Comparison of ENCODE assay signal across 23 cellular contexts in the genomic region with DNA sequence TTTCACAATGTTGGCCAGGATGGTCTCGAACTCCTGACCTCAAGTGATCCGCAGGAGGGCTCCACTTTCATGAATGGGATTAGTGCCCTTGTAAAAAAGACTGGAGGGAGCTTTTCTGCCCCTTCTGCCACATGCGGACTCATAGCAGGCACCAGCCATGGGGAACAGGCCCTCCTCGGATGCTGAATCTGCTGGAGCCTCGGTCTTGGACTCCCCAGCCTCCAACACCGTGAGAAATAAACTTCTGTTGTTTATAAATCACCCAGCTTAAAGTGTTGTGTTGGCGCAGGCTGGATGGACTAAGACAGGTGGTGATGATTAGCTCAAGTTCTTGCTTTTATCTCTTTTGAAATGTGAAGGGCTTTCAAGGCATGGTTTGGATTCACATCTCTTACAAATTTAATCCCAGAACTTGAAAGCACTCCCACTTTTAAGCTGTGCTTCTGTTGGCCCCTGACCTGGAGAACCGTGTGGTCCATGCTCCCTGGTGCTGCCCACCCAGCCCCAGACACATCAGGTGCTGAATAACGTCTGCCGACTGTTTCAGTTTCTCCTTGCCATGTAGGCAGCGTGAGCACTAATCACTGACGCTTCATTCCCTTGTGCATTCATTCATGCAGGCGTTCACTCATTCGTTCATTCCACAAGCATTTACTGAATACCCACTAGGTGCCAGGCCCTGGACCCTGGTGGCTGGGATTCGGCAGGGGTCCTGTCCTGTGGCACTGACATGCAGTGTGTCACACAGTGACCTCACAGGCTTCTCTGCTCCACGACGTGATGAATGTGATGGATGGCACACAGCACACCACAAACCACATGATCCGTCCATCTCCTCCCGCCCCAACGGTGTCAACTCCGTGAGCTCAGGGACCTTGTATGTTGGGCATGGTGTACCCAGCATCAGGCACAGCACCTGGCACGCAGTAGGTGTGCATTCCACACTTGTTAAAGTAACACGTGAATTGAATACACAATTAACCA. TPM values are rescaled to one million over a fixed set of nuclear protein-coding genes. Genes with fewer than 3 reads are reported as not detected.
DNase-seq lines count a peak whose midpoint lies in the region; ATAC-seq and TF ChIP-seq lines count a peak whose summit lies in the region.
"Had no signal": no experiment of that assay in that cellular context is flagged by ENCODE, and none has a peak within 500 bp of the region (broad histone marks: within the 10 kb centered on the region; RNA-seq: fewer than 3 reads in every experiment).

No MANE protein-coding gene starts in this region.

- H3K4me3 Mint-ChIP-seq in WTC11, result no peak overlapping the region

- no CpG with 5 or more reads among the region's 23 CpGs for WGBS in neuronal stem cell (ENCODE audit: extremely low coverage in 2 of 2, insufficient read length in 2 of 2, insufficient replicate concordance in 1 of 2), 2 donors

- H3K23ac ChIP-seq in neuronal stem cell (ENCODE audit: low read depth, low read length, poor library complexity), result no peak overlapping the region

- H3K9me3 Mint-ChIP-seq in activated naive CD4-positive, alpha-beta T cell treated with anti-CD3 and anti-CD28 coated beads, Interleukin-2, amount 50 U/mL, for 72 hours, result no peaks in the 10 kb centered on the region
- no peaks in the 10 kb centered on the region for H3K9me3 Mint-ChIP-seq in WTC11

- H2AFZ ChIP-seq in neuronal stem cell (ENCODE audit: low read length), result no peak overlapping the region

- H3K9ac ChIP-seq in neuronal stem cell (ENCODE audit: low read depth, low read length, poor library complexity), result peak overlapping the region; percentile 30
- H3K9ac ChIP-seq: KMS-11 had no signal

- H3K18ac ChIP-seq in neuronal stem cell (ENCODE audit: low read length), result peak overlapping the region; percentile 65

- H3K36me3 ChIP-seq in neuronal stem cell (replicated peaks in 1 of 2; ENCODE audit: control insufficient read depth in 2 of 2, insufficient read depth in 2 of 2, low read length in 2 of 2) (no peaks in the 10 kb centered on the region), left ventricle myocardium inferior (no peaks in the 10 kb centered on the region)
- H3K36me3 ChIP-seq: gastroesophageal sphincter had no signal

- H3K27me3 Mint-ChIP-seq in WTC11 (ENCODE audit: low read depth), result no peaks in the 10 kb centered on the region; the same call in 1 of the 2 replicates

- no peak for DNase-seq in activated naive CD4-positive, alpha-beta T cell treated with anti-CD3 and anti-CD28 coated beads, Interleukin-2, amount 50 U/mL, for 72 hours (ENCODE audit: low spot score in 2 of 2)
- no peak for DNase-seq in activated naive CD4-positive, alpha-beta T cell (lab: John Stamatoyannopoulos, UW)
- no peak for DNase-seq in WTC11 (ENCODE audit: low spot score)
- DNase-seq in neuronal stem cell (ENCODE audit: low spot score), result no peak
- no peak for DNase-seq in left ventricle myocardium inferior
- no peak for DNase-seq in stimulated activated CD4-positive, alpha-beta T cell treated with anti-CD3 and anti-CD28 coated beads, Interleukin-15, amount 100 ng/mL, for 24 hours
- DNase-seq: activated CD8-positive, alpha-beta memory T cell treated with anti-CD3 and anti-CD28 coated beads, Interleukin-2, amount 50 U/mL, for 48 hours; Caco-2; cortex of kidney; NCI-H1436; NCI-H446; SHP77; small intestine; stimulated activated CD4-positive, alpha-beta T cell treated with anti-CD3 and anti-CD28 coated beads, Interleukin-4, amount 100 ng/mL, for 4 hours; stimulated activated CD8-positive, alpha-beta memory T cell treated with anti-CD3 and anti-CD28 coated beads, Interleukin-4, amount 100 ng/mL, for 48 hours; T-helper 2 cell; testis had no signal

- no peak overlapping the region for H3K4ac ChIP-seq in neuronal stem cell (ENCODE audit: low read length)

- H2AK5ac ChIP-seq in neuronal stem cell (ENCODE audit: low read depth, low read length), result peak overlapping the region; percentile 64

- H3K14ac ChIP-seq in neuronal stem cell (ENCODE audit: low read length), result peak overlapping the region; percentile 87

- H2BK15ac ChIP-seq in neuronal stem cell (ENCODE audit: low read length), result peak overlapping the region; percentile 41

- no peak overlapping the region for H2BK5ac ChIP-seq in neuronal stem cell (ENCODE audit: low read length)

- H3K4me1 ChIP-seq in neuronal stem cell (ENCODE audit: control insufficient read depth in 2 of 2, insufficient read depth in 1 of 2, low read depth in 1 of 2, low read length in 2 of 2), result peaks cover 0 to 3% of the 10 kb centered on the region in 2 donors
- H3K4me1 ChIP-seq in left ventricle myocardium inferior, result no peaks in the 10 kb centered on the region
- H3K4me1 ChIP-seq: Caco-2, gastroesophageal sphincter had no signal

- H3K27me3 ChIP-seq in neuronal stem cell (ENCODE audit: control insufficient read depth in 3 of 3, insufficient read depth in 3 of 3, low read depth in 1 of 3, low read length in 3 of 3) (peaks cover 0 to 21% (median 0%) of the 10 kb centered on the region in 3 experiments), left ventricle myocardium inferior (ENCODE audit: low read depth) (peaks cover 8% of the 10 kb centered on the region)
- H3K27me3 ChIP-seq: gastroesophageal sphincter, testis had no signal

- H3K79me1 ChIP-seq in neuronal stem cell (ENCODE audit: low read depth, low read length), result no peaks in the 10 kb centered on the region

- CTCF ChIA-PET in WTC11 (lab: Charles Lee), result interaction anchor here (0.6 to 4.8 kb wide), 8 partner anchors 11 to 228 kb away, joined by 3 to 42 read pairs (median 6); no protein-coding TSS in a partner anchor

- no peak for ATAC-seq in activated naive CD4-positive, alpha-beta T cell treated with anti-CD3 and anti-CD28 coated beads, Interleukin-2, amount 50 U/mL, for 72 hours
- ATAC-seq in HG03460 (IDR thresholded peaks at IDR 0.05; ENCODE audit: unreplicated experiment) (peak; percentile 45), WTC11 (no peak), HG03354 (IDR thresholded peaks at IDR 0.05; ENCODE audit: poor library complexity, severe bottlenecking, unreplicated experiment) (no peak)
- ATAC-seq: gastroesophageal sphincter had no signal

- intact Hi-C loops in left ventricle myocardium inferior (cut with micrococcal nuclease), result no loop called here

- H4K91ac ChIP-seq in neuronal stem cell (ENCODE audit: low read depth, low read length, poor library complexity), result peak overlapping the region; percentile 22

- POLR2A ChIA-PET in WTC11 (lab: Charles Lee), result interaction anchor here (0.7 kb wide), 1 partner anchor 703 kb away, joined by 3 read pairs; no protein-coding TSS in a partner anchor

- no peak overlapping the region for H3K27ac ChIP-seq in neuronal stem cell (replicated peaks; ENCODE audit: low read length)
- no peak overlapping the region for H3K27ac ChIP-seq in left ventricle myocardium inferior (replicated peaks)
- H3K27ac ChIP-seq: gastroesophageal sphincter, HL-60, KMS-11, testis had no signal

- H2BK12ac ChIP-seq in neuronal stem cell (ENCODE audit: low read length), result peak overlapping the region; percentile 43

- H3K9me3 ChIP-seq in neuronal stem cell (replicated peaks in 1 of 2; ENCODE audit: control insufficient read depth in 2 of 2, insufficient read depth in 1 of 2, low read depth in 1 of 2, low read length in 2 of 2) (no peaks in the 10 kb centered on the region), left ventricle myocardium inferior (replicated peaks) (no peaks in the 10 kb centered on the region)
- H3K9me3 ChIP-seq: Caco-2, gastroesophageal sphincter, testis had no signal

- no peak overlapping the region for H2BK120ac ChIP-seq in neuronal stem cell (ENCODE audit: low read depth, low read length)

- H3K36me3 Mint-ChIP-seq in activated naive CD4-positive, alpha-beta T cell treated with anti-CD3 and anti-CD28 coated beads, Interleukin-2, amount 50 U/mL, for 72 hours, result no peaks in the 10 kb centered on the region
- H3K36me3 Mint-ChIP-seq in WTC11, result no peaks in the 10 kb centered on the region

- H3K4me2 ChIP-seq in neuronal stem cell (ENCODE audit: insufficient read depth, low read length, poor library complexity, severe bottlenecking), result no peak overlapping the region
- H3K4me2 ChIP-seq: KMS-11 had no signal

- peak overlapping the region; percentile 33 to 76 for H3K27ac Mint-ChIP-seq in activated naive CD4-positive, alpha-beta T cell treated with anti-CD3 and anti-CD28 coated beads, Interleukin-2, amount 50 U/mL, for 72 hours
- H3K27ac Mint-ChIP-seq in WTC11, result peak overlapping the region; percentile 38; the same call in 1 of the 2 replicates

- no peak overlapping the region for H3K4me3 ChIP-seq in neuronal stem cell (ENCODE audit: low read length in 2 of 2)
- H3K4me3 ChIP-seq in left ventricle myocardium inferior, result no peak overlapping the region
- H3K4me3 ChIP-seq: gastroesophageal sphincter, testis had no signal

- no peaks in the 10 kb centered on the region for H3K4me1 Mint-ChIP-seq in WTC11

- TF ChIP-seq CTCF in WTC11 (IDR thresholded peaks at IDR 0.05), result no peak
- no peak for TF ChIP-seq CTCF in left ventricle myocardium inferior (IDR thresholded peaks at IDR 0.05; ENCODE audit: borderline replicate concordance)

- no peak overlapping the region for H4K8ac ChIP-seq in neuronal stem cell (ENCODE audit: low read depth, low read length)

TF ChIP-seq in WTC11, 78 proteins besides CTCF, POLR2A, EP300 and RAD21 (continues in another document):
- TF ChIP-seq NFYB (CRISPR knock-in tag; conservative IDR thresholded peaks at IDR 0.05; ENCODE audit: low read depth), result no peak
- TF ChIP-seq, protein P1, sequence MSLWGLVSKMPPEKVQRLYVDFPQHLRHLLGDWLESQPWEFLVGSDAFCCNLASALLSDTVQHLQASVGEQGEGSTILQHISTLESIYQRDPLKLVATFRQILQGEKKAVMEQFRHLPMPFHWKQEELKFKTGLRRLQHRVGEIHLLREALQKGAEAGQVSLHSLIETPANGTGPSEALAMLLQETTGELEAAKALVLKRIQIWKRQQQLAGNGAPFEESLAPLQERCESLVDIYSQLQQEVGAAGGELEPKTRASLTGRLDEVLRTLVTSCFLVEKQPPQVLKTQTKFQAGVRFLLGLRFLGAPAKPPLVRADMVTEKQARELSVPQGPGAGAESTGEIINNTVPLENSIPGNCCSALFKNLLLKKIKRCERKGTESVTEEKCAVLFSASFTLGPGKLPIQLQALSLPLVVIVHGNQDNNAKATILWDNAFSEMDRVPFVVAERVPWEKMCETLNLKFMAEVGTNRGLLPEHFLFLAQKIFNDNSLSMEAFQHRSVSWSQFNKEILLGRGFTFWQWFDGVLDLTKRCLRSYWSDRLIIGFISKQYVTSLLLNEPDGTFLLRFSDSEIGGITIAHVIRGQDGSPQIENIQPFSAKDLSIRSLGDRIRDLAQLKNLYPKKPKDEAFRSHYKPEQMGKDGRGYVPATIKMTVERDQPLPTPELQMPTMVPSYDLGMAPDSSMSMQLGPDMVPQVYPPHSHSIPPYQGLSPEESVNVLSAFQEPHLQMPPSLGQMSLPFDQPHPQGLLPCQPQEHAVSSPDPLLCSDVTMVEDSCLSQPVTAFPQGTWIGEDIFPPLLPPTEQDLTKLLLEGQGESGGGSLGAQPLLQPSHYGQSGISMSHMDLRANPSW (CRISPR knock-in tag; conservative IDR thresholded peaks at IDR 0.05; ENCODE audit: low read depth), result no peak

RNA-seq across cellular contexts. Expression of a gene that starts 8.9 kb away (rescaled TPM):
- total RNA-seq in activated naive CD4-positive, alpha-beta T cell treated with anti-CD3 and anti-CD28 coated beads, Interleukin-2, amount 50 U/mL, for 72 hours, result not detected
- not detected in 3 replicates for total RNA-seq in WTC11 (2021)
- 0.45 TPM for polyA plus RNA-seq in neuronal stem cell (2013, experiment 1 of 2)
- polyA plus RNA-seq in neuronal stem cell (2013, experiment 2 of 2), result 0.51 TPM
- total RNA-seq in left ventricle myocardium inferior, result not detected
- total RNA-seq: Caco-2, gastroesophageal sphincter, liver had no signal
- polyA plus RNA-seq: liver had no signal
